Comparison of ENCODE assay signal across 8 cellular contexts in genomic region chr11:19240420-19241259, GRCh38. TPM values are rescaled to one million over a fixed set of nuclear protein-coding genes. Genes with fewer than 3 reads are reported as not detected.
DNase-seq lines count a peak whose midpoint lies in the region; ATAC-seq and TF ChIP-seq lines count a peak whose summit lies in the region.

A gene with protein sequence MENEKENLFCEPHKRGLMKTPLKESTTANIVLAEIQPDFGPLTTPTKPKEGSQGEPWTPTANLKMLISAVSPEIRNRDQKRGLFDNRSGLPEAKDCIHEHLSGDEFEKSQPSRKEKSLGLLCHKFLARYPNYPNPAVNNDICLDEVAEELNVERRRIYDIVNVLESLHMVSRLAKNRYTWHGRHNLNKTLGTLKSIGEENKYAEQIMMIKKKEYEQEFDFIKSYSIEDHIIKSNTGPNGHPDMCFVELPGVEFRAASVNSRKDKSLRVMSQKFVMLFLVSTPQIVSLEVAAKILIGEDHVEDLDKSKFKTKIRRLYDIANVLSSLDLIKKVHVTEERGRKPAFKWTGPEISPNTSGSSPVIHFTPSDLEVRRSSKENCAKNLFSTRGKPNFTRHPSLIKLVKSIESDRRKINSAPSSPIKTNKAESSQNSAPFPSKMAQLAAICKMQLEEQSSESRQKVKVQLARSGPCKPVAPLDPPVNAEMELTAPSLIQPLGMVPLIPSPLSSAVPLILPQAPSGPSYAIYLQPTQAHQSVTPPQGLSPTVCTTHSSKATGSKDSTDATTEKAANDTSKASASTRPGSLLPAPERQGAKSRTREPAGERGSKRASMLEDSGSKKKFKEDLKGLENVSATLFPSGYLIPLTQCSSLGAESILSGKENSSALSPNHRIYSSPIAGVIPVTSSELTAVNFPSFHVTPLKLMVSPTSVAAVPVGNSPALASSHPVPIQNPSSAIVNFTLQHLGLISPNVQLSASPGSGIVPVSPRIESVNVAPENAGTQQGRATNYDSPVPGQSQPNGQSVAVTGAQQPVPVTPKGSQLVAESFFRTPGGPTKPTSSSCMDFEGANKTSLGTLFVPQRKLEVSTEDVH (minus strand): TSS chr11:19240945. CDS start chr11:19240121, 824 bp downstream.

- H2BK20ac ChIP-seq in H9 (ENCODE audit: low read depth, low read length, poor library complexity, severe bottlenecking) = no peak within 1 kb of the TSS

- no peaks in the 10 kb centered on the region; a peak in 1 of 5 replicates for H3K9me3 Mint-ChIP-seq in H9
- no peaks in the 10 kb centered on the region for H3K9me3 Mint-ChIP-seq in activated T-helper 2 cell treated with anti-CD3 and anti-CD28 coated beads, Interferon-gamma antibody, Interleukin-2, Interleukin-4, amounts not matched to agents 10 μg/mL and 5 μg/mL and 100 μg/mL, durations not matched to agents 14 hours and 24 hours and 36 hours
- H3K9me3 Mint-ChIP-seq in stimulated activated naive CD8-positive, alpha-beta T cell treated with anti-CD3 and anti-CD28 coated beads, Interleukin-15, amount 100 ng/mL, for 72 hours = no peaks in the 10 kb centered on the region

- H2AK5ac ChIP-seq in H9 (ENCODE audit: insufficient read length, low read length) = no peak within 1 kb of the TSS

- H3K14ac ChIP-seq in H9 (ENCODE audit: insufficient read depth, low read length) = peak within 1 kb of the TSS; percentile 85

- H3K27ac ChIP-seq in H9 (ENCODE audit: insufficient read length, low read depth, low read length) = no peak within 1 kb of the TSS
- no peak within 1 kb of the TSS for H3K27ac ChIP-seq in neural cell (ENCODE audit: low read length)

- H3K79me2 ChIP-seq in H9 (ENCODE audit: insufficient read depth, low read length) = no peaks in the 10 kb centered on the region
- no peaks in the 10 kb centered on the region for H3K79me2 ChIP-seq in neural cell (replicated peaks; ENCODE audit: insufficient read depth, low read length)

- H2BK15ac ChIP-seq in H9 (ENCODE audit: low read depth, low read length) = no peak within 1 kb of the TSS

- peak within 1 kb of the TSS; percentile 82 to 94 for H3K4me3 Mint-ChIP-seq in H9
- peak within 1 kb of the TSS; percentile 94 for H3K4me3 Mint-ChIP-seq in activated T-helper 2 cell treated with anti-CD3 and anti-CD28 coated beads, Interferon-gamma antibody, Interleukin-2, Interleukin-4, amounts not matched to agents 10 μg/mL and 5 μg/mL and 100 μg/mL, durations not matched to agents 14 hours and 24 hours and 36 hours (ENCODE audit: low read depth)
- H3K4me3 Mint-ChIP-seq in stimulated activated naive CD8-positive, alpha-beta T cell treated with anti-CD3 and anti-CD28 coated beads, Interleukin-15, amount 100 ng/mL, for 72 hours = peak within 1 kb of the TSS; percentile 94 to 97

- ATAC-seq in stimulated activated naive CD8-positive, alpha-beta T cell treated with anti-CD3 and anti-CD28 coated beads, Interleukin-15, amount 100 ng/mL, for 72 hours = peak; percentile 87

- no peak for TF ChIP-seq EP300 in neural cell (conservative IDR thresholded peaks at IDR 0.05; ENCODE audit: poor library complexity, severe bottlenecking)

- no peak within 1 kb of the TSS for H4K91ac ChIP-seq in H9 (ENCODE audit: insufficient read length, low read depth, low read length)

- WGBS in H9 (ENCODE audit: extremely low coverage, insufficient read length, low lambda C conversion rate) = no CpG with 5 or more reads among the region's 59 CpGs

- H3K4me1 Mint-ChIP-seq in H9 = peaks cover 10 to 14% of the 10 kb centered on the region in 2 experiments; a peak in 3 of 4 replicates
- peaks cover 38% of the 10 kb centered on the region for H3K4me1 Mint-ChIP-seq in activated T-helper 2 cell treated with anti-CD3 and anti-CD28 coated beads, Interferon-gamma antibody, Interleukin-2, Interleukin-4, amounts not matched to agents 10 μg/mL and 5 μg/mL and 100 μg/mL, durations not matched to agents 14 hours and 24 hours and 36 hours (ENCODE audit: low read depth)
- H3K4me1 Mint-ChIP-seq in stimulated activated naive CD8-positive, alpha-beta T cell treated with anti-CD3 and anti-CD28 coated beads, Interleukin-15, amount 100 ng/mL, for 72 hours = peaks cover 10% of the 10 kb centered on the region

- H4K20me1 ChIP-seq in H9 (ENCODE audit: control insufficient read depth, insufficient read depth, insufficient read length) (no peaks in the 10 kb centered on the region), neural cell (ENCODE audit: insufficient read depth) (no peaks in the 10 kb centered on the region)

- TF ChIP-seq CTCF in H9 (conservative IDR thresholded peaks at IDR 0.05) (no peak), neural cell (IDR thresholded peaks at IDR 0.05; ENCODE audit: poor library complexity, severe bottlenecking) (no peak)

- no peaks in the 10 kb centered on the region for H3K9me3 ChIP-seq in H9 (ENCODE audit: control insufficient read depth, low read depth, low read length)
- no peaks in the 10 kb centered on the region for H3K9me3 ChIP-seq in neural cell (ENCODE audit: low read length)

- H3K56ac ChIP-seq in H9 (ENCODE audit: insufficient read length, low read depth, low read length) = no peak within 1 kb of the TSS

- no peak for TF ChIP-seq RAD21 in neural cell (conservative IDR thresholded peaks at IDR 0.05)

- no peak within 1 kb of the TSS for H4K8ac ChIP-seq in H9 (replicated peaks; ENCODE audit: insufficient read length, low read depth, low read length)

- no peak within 1 kb of the TSS for H2BK5ac ChIP-seq in H9 (ENCODE audit: insufficient read length, low read length)

- no peak within 1 kb of the TSS for H4K5ac ChIP-seq in H9 (ENCODE audit: insufficient read length, low read depth, low read length)

- H3T11ph ChIP-seq in H9 (ENCODE audit: low read length) = no peak within 1 kb of the TSS

- H2BK120ac ChIP-seq in H9 (ENCODE audit: low read depth, low read length, poor library complexity, severe bottlenecking) = no peak within 1 kb of the TSS

- no peak within 1 kb of the TSS for H3K4ac ChIP-seq in H9 (ENCODE audit: low read depth, low read length)

- H3K4me2 ChIP-seq in H9 (ENCODE audit: insufficient read depth, insufficient read length, low read length) (peak within 1 kb of the TSS; percentile 92), neural cell (ENCODE audit: low read length) (peak within 1 kb of the TSS; percentile 70)

- DNase-seq in ELF-1 (ENCODE audit: low read depth, low spot score) (peak; percentile 98), H9 (peak; percentile 98), M059J (ENCODE audit: low read depth) (peak; percentile 96), fibroblast of the conjunctiva (ENCODE audit: low read depth) (peak; percentile 90)
- peak; percentile 93 for DNase-seq in activated T-helper 2 cell treated with anti-CD3 and anti-CD28 coated beads, Interferon-gamma antibody, Interleukin-2, Interleukin-4, amounts not matched to agents 10 μg/mL and 5 μg/mL and 100 μg/mL, durations not matched to agents 14 hours and 24 hours and 36 hours (ENCODE audit: low spot score)
- peak; percentile 89 to 95 for DNase-seq in stimulated activated naive CD8-positive, alpha-beta T cell treated with anti-CD3 and anti-CD28 coated beads, Interleukin-15, amount 100 ng/mL, for 72 hours

- H2BK12ac ChIP-seq in H9 (ENCODE audit: insufficient read length, low read depth, low read length) = no peak within 1 kb of the TSS

- H3K27me3 ChIP-seq in H9 (ENCODE audit: insufficient read depth, low read length) (peaks cover 9% of the 10 kb centered on the region; the same call in 1 of the 2 replicates), neural cell (ENCODE audit: insufficient read depth, low read depth, low read length) (peaks cover 42% of the 10 kb centered on the region)

- H3K36me3 Mint-ChIP-seq in H9 (ENCODE audit: insufficient read depth in 1 of 3, low read depth in 3 of 3) = peaks cover 2 to 24% (median 22%) of the 10 kb centered on the region in 3 experiments; a peak in 5 of 7 replicates
- H3K36me3 Mint-ChIP-seq in activated T-helper 2 cell treated with anti-CD3 and anti-CD28 coated beads, Interferon-gamma antibody, Interleukin-2, Interleukin-4, amounts not matched to agents 10 μg/mL and 5 μg/mL and 100 μg/mL, durations not matched to agents 14 hours and 24 hours and 36 hours (ENCODE audit: low read depth) = peaks cover 39% of the 10 kb centered on the region

- peaks cover 35% of the 10 kb centered on the region for H3K27me3 Mint-ChIP-seq in H9 (ENCODE audit: low read depth)
- H3K27me3 Mint-ChIP-seq in activated T-helper 2 cell treated with anti-CD3 and anti-CD28 coated beads, Interferon-gamma antibody, Interleukin-2, Interleukin-4, amounts not matched to agents 10 μg/mL and 5 μg/mL and 100 μg/mL, durations not matched to agents 14 hours and 24 hours and 36 hours (ENCODE audit: low read depth) = peaks cover 5% of the 10 kb centered on the region
- peaks cover 40% of the 10 kb centered on the region for H3K27me3 Mint-ChIP-seq in stimulated activated naive CD8-positive, alpha-beta T cell treated with anti-CD3 and anti-CD28 coated beads, Interleukin-15, amount 100 ng/mL, for 72 hours

- no peaks in the 10 kb centered on the region for H3F3A ChIP-seq in neural cell (ENCODE audit: insufficient read depth, low read length, poor library complexity, severe bottlenecking)

- H2AFZ ChIP-seq in H9 (ENCODE audit: low read length) (peak within 1 kb of the TSS; percentile 66), neural cell (ENCODE audit: low read depth, low read length) (no peak within 1 kb of the TSS)

- H3K9me2 ChIP-seq in neural cell (ENCODE audit: insufficient read depth, low read length) = no peaks in the 10 kb centered on the region

- no peaks in the 10 kb centered on the region for H3K36me3 ChIP-seq in neural cell (ENCODE audit: insufficient read depth, low read length)

- peak; percentile 67 for TF ChIP-seq POLR2A in Raji (IDR thresholded peaks at IDR 0.05; ENCODE audit: insufficient read depth, low read depth, low read length)

- H3K27ac Mint-ChIP-seq in H9 = peak within 1 kb of the TSS; percentile 18 to 83 (median 33); a peak in 3 of 7 replicates
- H3K27ac Mint-ChIP-seq in activated T-helper 2 cell treated with anti-CD3 and anti-CD28 coated beads, Interferon-gamma antibody, Interleukin-2, Interleukin-4, amounts not matched to agents 10 μg/mL and 5 μg/mL and 100 μg/mL, durations not matched to agents 14 hours and 24 hours and 36 hours = peak within 1 kb of the TSS; percentile 73
- H3K27ac Mint-ChIP-seq in stimulated activated naive CD8-positive, alpha-beta T cell treated with anti-CD3 and anti-CD28 coated beads, Interleukin-15, amount 100 ng/mL, for 72 hours = peak within 1 kb of the TSS; percentile 86 to 92

- H3K9ac ChIP-seq in H9 (ENCODE audit: extremely low read depth, insufficient read length, low read length) = peak within 1 kb of the TSS; percentile 78
- no peak within 1 kb of the TSS for H3K9ac ChIP-seq in neural cell (ENCODE audit: low read length)

- no peak within 1 kb of the TSS for H3K23ac ChIP-seq in H9 (ENCODE audit: insufficient read length, low read depth, low read length)

- H3K4me1 ChIP-seq in H9 (ENCODE audit: insufficient read depth, low read length) = no peaks in the 10 kb centered on the region

- peak within 1 kb of the TSS; percentile 77 for H3K18ac ChIP-seq in H9 (ENCODE audit: insufficient read length, low read depth, low read length)

- H3K23me2 ChIP-seq in H9 (ENCODE audit: insufficient read length, low read depth, low read length, poor library complexity, severe bottlenecking) = peaks cover 16% of the 10 kb centered on the region

- H3K79me1 ChIP-seq in H9 (ENCODE audit: insufficient read depth, low read depth, low read length, poor library complexity, severe bottlenecking) = no peaks in the 10 kb centered on the region

- intact Hi-C loops in activated T-helper 2 cell treated with anti-CD3 and anti-CD28 coated beads, Interferon-gamma antibody, Interleukin-2, Interleukin-4, amounts not matched to agents 10 μg/mL and 5 μg/mL and 100 μg/mL, durations not matched to agents 14 hours and 24 hours and 36 hours (cut with micrococcal nuclease) = loop anchor here (2.0 to 5.0 kb wide), 3 partner anchors 124 to 472 kb away; partner anchors contain the start of genes NAV2 and ZDHHC13

- H3K4me3 ChIP-seq in neural cell (ENCODE audit: low read length) = peak within 1 kb of the TSS; percentile 84

RNA-seq across cellular contexts. Expression of the gene that starts here (rescaled TPM):
- total RNA-seq in H9 (2021) = 11.0 and 11.3 TPM in 2 replicates
- 3.9 and 8.5 TPM in 2 replicates for total RNA-seq in M059J (2014; rRNA removed; shearing (Covaris generic))
- total RNA-seq in activated T-helper 2 cell treated with anti-CD3 and anti-CD28 coated beads, Interferon-gamma antibody, Interleukin-2, Interleukin-4, amounts not matched to agents 10 μg/mL and 5 μg/mL and 100 μg/mL, durations not matched to agents 14 hours and 24 hours and 36 hours = 24.0 TPM in 2 replicates
- 0.07 and 0.26 TPM in 2 replicates for polyA plus RNA-seq in neural cell
- polyA minus RNA-seq in neural cell = 1.0 TPM in 1 of 2 replicates, not detected in the other

Comparison
In these comparisons a context has a peak if more than half of its experiments do, and no peak if none do; other contexts are left out.
1. H3K27ac Mint-ChIP-seq: peak in every context shown above with its lines; median percentile 89 in stimulated activated naive CD8-positive, alpha-beta T cell treated with anti-CD3 and anti-CD28 coated beads, Interleukin-15, amount 100 ng/mL, for 72 hours; 73 in activated T-helper 2 cell treated with anti-CD3 and anti-CD28 coated beads, Interferon-gamma antibody, Interleukin-2, Interleukin-4, amounts not matched to agents 10 μg/mL and 5 μg/mL and 100 μg/mL, durations not matched to agents 14 hours and 24 hours and 36 hours; 33 in H9.